22 cellular contexts compared by ENCODE assay signal in genomic region chr5:107979900-107980299, GRCh38.
DNase-seq lines count a peak whose midpoint lies in the region; ATAC-seq lines count a peak whose summit lies in the region.
"Had no signal": no experiment of that assay in that cellular context is flagged by ENCODE, and none has a peak within 500 bp of the region (broad histone marks: within the 10 kb centered on the region; RNA-seq: fewer than 3 reads in every experiment).

No MANE protein-coding gene starts in this region.

- DNase-seq in activated CD8-positive, alpha-beta memory T cell treated with anti-CD3 and anti-CD28 coated beads, Interleukin-2, amount 10 ng/mL, durations not matched to agents 7 days and 5 days, result peak; percentile 70
- DNase-seq in activated CD8-positive, alpha-beta memory T cell treated with anti-CD3 and anti-CD28 coated beads, Interleukin-2, amount 50 U/mL, for 4 hours, result no peak
- DNase-seq in OCI-M1 (lab: John Stamatoyannopoulos, UW) (peak; percentile 70), RKO (ENCODE audit: low spot score) (no peak), A172 (ENCODE audit: low spot score) (no peak), NCI-H2081 treated with DMSO at 0.1 percent for 48 hours (lab: John Stamatoyannopoulos, UW) (no peak)
- peak; percentile 64 for DNase-seq in natural killer cell treated with Interleukin-12 subunit alpha and Interleukin-12 subunit beta and Interleukin-15 and Interleukin-18, amount 100 ng/mL, for 72 hours (ENCODE audit: low spot score)
- DNase-seq: activated CD4-positive, alpha-beta T cell treated with anti-CD3 and anti-CD28 coated beads for 1 hour; caudate nucleus; dermis blood vessel endothelial cell; DMS53; GOT3; NCI-H1436 treated with DMSO at 0.1 percent for 48 hours; NCI-H510A; nucleus accumbens had no signal

- CTCF ChIA-PET in activated CD8-positive, alpha-beta memory T cell treated with anti-CD3 and anti-CD28 coated beads, Interleukin-2, amount 10 ng/mL, durations not matched to agents 7 days and 5 days (lab: Charles Lee), result interaction anchor here (1.6 to 3.6 kb wide), 2 partner anchors 12 to 23 kb away, joined by 3 to 20 read pairs; no protein-coding TSS in a partner anchor

- peaks cover 3% of the 10 kb centered on the region for H3K36me3 Mint-ChIP-seq in activated CD8-positive, alpha-beta memory T cell treated with anti-CD3 and anti-CD28 coated beads, Interleukin-2, amount 10 ng/mL, durations not matched to agents 7 days and 5 days
- H3K36me3 Mint-ChIP-seq in natural killer cell treated with Interleukin-12 subunit alpha and Interleukin-12 subunit beta and Interleukin-15 and Interleukin-18, amount 100 ng/mL, for 72 hours, result no peaks in the 10 kb centered on the region
- H3K36me3 Mint-ChIP-seq: activated naive CD4-positive, alpha-beta T cell treated with anti-CD3 and anti-CD28 coated beads, Interleukin-2, amount 50 U/mL, for 24 hours had no signal

- peak; percentile 92 for ATAC-seq in activated CD8-positive, alpha-beta memory T cell treated with anti-CD3 and anti-CD28 coated beads, Interleukin-2, amount 10 ng/mL, durations not matched to agents 7 days and 5 days
- peak; percentile 76 for ATAC-seq in GM21423 (IDR thresholded peaks at IDR 0.05; ENCODE audit: unreplicated experiment)
- peak; percentile 85 for ATAC-seq in natural killer cell treated with Interleukin-12 subunit alpha and Interleukin-12 subunit beta and Interleukin-15 and Interleukin-18, amount 100 ng/mL, for 72 hours
- ATAC-seq: A549, K562 had no signal

- H3K4me1 Mint-ChIP-seq in activated CD8-positive, alpha-beta memory T cell treated with anti-CD3 and anti-CD28 coated beads, Interleukin-2, amount 10 ng/mL, durations not matched to agents 7 days and 5 days, result peaks cover 38% of the 10 kb centered on the region
- H3K4me1 Mint-ChIP-seq in natural killer cell treated with Interleukin-12 subunit alpha and Interleukin-12 subunit beta and Interleukin-15 and Interleukin-18, amount 100 ng/mL, for 72 hours (ENCODE audit: low read depth in 2 of 2), result peaks cover 54 to 61% of the 10 kb centered on the region in 2 donors
- H3K4me1 Mint-ChIP-seq: B cell, memory B cell had no signal

- no peaks in the 10 kb centered on the region for H3K9me3 Mint-ChIP-seq in activated CD8-positive, alpha-beta memory T cell treated with anti-CD3 and anti-CD28 coated beads, Interleukin-2, amount 10 ng/mL, durations not matched to agents 7 days and 5 days (ENCODE audit: low read depth)
- H3K9me3 Mint-ChIP-seq in natural killer cell treated with Interleukin-12 subunit alpha and Interleukin-12 subunit beta and Interleukin-15 and Interleukin-18, amount 100 ng/mL, for 72 hours, result no peaks in the 10 kb centered on the region
- H3K9me3 Mint-ChIP-seq: activated naive CD4-positive, alpha-beta T cell treated with anti-CD3 and anti-CD28 coated beads, Interleukin-2, amount 50 U/mL, for 24 hours; activated T-helper 1 cell treated with anti-CD3 and anti-CD28 coated beads, Interleukin-12 subunit alpha, Interleukin-12 subunit beta, Interleukin-2, Interleukin-4 antibody, amounts not matched to agents 30 ng/mL and 10 ng/mL and 1 ng/mL, durations not matched to agents 14 hours and 24 hours and 36 hours; memory B cell had no signal

- no peak overlapping the region for H3K4me3 Mint-ChIP-seq in activated CD8-positive, alpha-beta memory T cell treated with anti-CD3 and anti-CD28 coated beads, Interleukin-2, amount 10 ng/mL, durations not matched to agents 7 days and 5 days
- H3K4me3 Mint-ChIP-seq in natural killer cell treated with Interleukin-12 subunit alpha and Interleukin-12 subunit beta and Interleukin-15 and Interleukin-18, amount 100 ng/mL, for 72 hours, result peak overlapping the region; percentile 77
- H3K4me3 Mint-ChIP-seq: activated naive CD4-positive, alpha-beta T cell treated with anti-CD3 and anti-CD28 coated beads, Interleukin-2, amount 50 U/mL, for 24 hours; activated T-helper 1 cell treated with anti-CD3 and anti-CD28 coated beads, Interleukin-12 subunit alpha, Interleukin-12 subunit beta, Interleukin-2, Interleukin-4 antibody, amounts not matched to agents 30 ng/mL and 10 ng/mL and 1 ng/mL, durations not matched to agents 14 hours and 24 hours and 36 hours; B cell; memory B cell had no signal

- no peaks in the 10 kb centered on the region for H3K27me3 Mint-ChIP-seq in activated CD8-positive, alpha-beta memory T cell treated with anti-CD3 and anti-CD28 coated beads, Interleukin-2, amount 10 ng/mL, durations not matched to agents 7 days and 5 days
- H3K27me3 Mint-ChIP-seq in natural killer cell treated with Interleukin-12 subunit alpha and Interleukin-12 subunit beta and Interleukin-15 and Interleukin-18, amount 100 ng/mL, for 72 hours, result no peaks in the 10 kb centered on the region
- H3K27me3 Mint-ChIP-seq: activated naive CD4-positive, alpha-beta T cell treated with anti-CD3 and anti-CD28 coated beads, Interleukin-2, amount 50 U/mL, for 24 hours; B cell; memory B cell had no signal

- H3K27ac Mint-ChIP-seq in activated CD8-positive, alpha-beta memory T cell treated with anti-CD3 and anti-CD28 coated beads, Interleukin-2, amount 10 ng/mL, durations not matched to agents 7 days and 5 days, result peak overlapping the region; percentile 82
- peak overlapping the region; percentile 80 to 98 for H3K27ac Mint-ChIP-seq in natural killer cell treated with Interleukin-12 subunit alpha and Interleukin-12 subunit beta and Interleukin-15 and Interleukin-18, amount 100 ng/mL, for 72 hours
- H3K27ac Mint-ChIP-seq: activated naive CD4-positive, alpha-beta T cell treated with anti-CD3 and anti-CD28 coated beads, Interleukin-2, amount 50 U/mL, for 24 hours; activated T-helper 1 cell treated with anti-CD3 and anti-CD28 coated beads, Interleukin-12 subunit alpha, Interleukin-12 subunit beta, Interleukin-2, Interleukin-4 antibody, amounts not matched to agents 30 ng/mL and 10 ng/mL and 1 ng/mL, durations not matched to agents 14 hours and 24 hours and 36 hours; B cell; memory B cell had no signal

Comparison
In these comparisons a context has a peak if more than half of its experiments do, and no peak if none do; other contexts are left out.
1. DNase-seq: peak in activated CD8-positive, alpha-beta memory T cell treated with anti-CD3 and anti-CD28 coated beads, Interleukin-2, amount 10 ng/mL, durations not matched to agents 7 days and 5 days (single experiment), OCI-M1 (single experiment) and natural killer cell treated with Interleukin-12 subunit alpha and Interleukin-12 subunit beta and Interleukin-15 and Interleukin-18, amount 100 ng/mL, for 72 hours (single experiment); none in activated CD8-positive, alpha-beta memory T cell treated with anti-CD3 and anti-CD28 coated beads, Interleukin-2, amount 50 U/mL, for 4 hours (single experiment), RKO (single experiment), A172 (single experiment) and NCI-H2081 treated with DMSO at 0.1 percent for 48 hours (single experiment).
2. Peak in every context shown above with its lines, with median percentiles within 50 percentile points of each other: ATAC-seq.